12 cellular contexts compared by ENCODE assay signal in the genomic region with DNA sequence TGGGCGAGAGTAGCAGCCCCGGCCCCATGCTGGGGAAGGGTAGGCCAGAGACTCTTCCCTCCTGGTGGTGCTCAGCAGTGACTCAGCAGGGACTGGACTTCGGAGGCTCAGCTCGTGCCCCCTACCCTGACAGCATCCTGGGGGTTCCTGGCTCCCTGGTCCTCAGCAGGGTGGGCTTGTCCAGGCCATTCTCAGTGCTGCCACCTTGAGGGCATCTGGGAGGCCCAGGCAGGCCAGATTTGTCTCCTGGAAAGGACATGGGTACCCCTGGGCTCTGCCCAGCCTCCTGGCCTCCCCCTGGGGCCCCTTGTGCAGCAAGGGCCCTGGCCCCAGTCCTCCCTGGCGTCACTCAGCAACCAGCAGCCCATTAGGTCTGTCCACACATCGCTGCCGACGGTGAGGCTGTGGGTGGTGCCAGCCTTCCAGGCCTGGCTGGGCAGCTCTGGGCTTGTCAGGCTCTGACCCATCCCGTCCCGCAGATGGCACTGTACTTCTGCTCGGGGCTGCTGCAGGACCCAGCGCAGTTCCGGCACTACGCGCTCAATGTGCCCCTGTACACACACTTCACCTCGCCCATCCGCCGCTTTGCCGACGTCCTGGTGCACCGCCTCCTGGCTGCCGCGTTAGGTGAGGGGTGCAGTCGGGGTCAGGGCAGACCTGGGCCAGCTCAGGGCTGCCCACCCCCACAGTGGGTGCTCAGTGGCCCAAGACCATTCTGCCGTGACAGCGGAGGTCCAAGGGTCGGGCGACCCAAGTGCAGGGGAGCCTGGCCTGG. TPM values are rescaled to one million over a fixed set of nuclear protein-coding genes. Genes with fewer than 3 reads are reported as not detected.
DNase-seq lines count a peak whose midpoint lies in the region; ATAC-seq, FAIRE-seq and TF ChIP-seq lines count a peak whose summit lies in the region.
"Had no signal": no experiment of that assay in that cellular context is flagged by ENCODE, and none has a peak within 500 bp of the region (broad histone marks: within the 10 kb centered on the region; RNA-seq: fewer than 3 reads in every experiment).

No MANE protein-coding gene starts in this region.

- POLR2A ChIA-PET in HepG2 (lab: Yijun Ruan, JAX), result no interaction called here

- TF ChIP-seq POLR2A in HepG2 (IDR thresholded peaks at IDR 0.05; ENCODE audit: insufficient read depth in 1 of 2, low read depth in 2 of 2, low read length in 2 of 2), result no peak

- no peak overlapping the region for H2AFZ ChIP-seq in HepG2 (ENCODE audit: low read length)

- no peaks in the 10 kb centered on the region for H3K9me3 Mint-ChIP-seq in effector memory CD8-positive, alpha-beta T cell
- H3K9me3 Mint-ChIP-seq: activated T-helper 2 cell treated with anti-CD3 and anti-CD28 coated beads, Interferon-gamma antibody, Interleukin-2, Interleukin-4, amounts not matched to agents 10 μg/mL and 5 μg/mL and 100 μg/mL, durations not matched to agents 14 hours and 24 hours and 36 hours had no signal

- no peak overlapping the region for H3K4me3 Mint-ChIP-seq in effector memory CD8-positive, alpha-beta T cell

- no TSS peak for BruUV-seq in HepG2 (replicated peaks; lab: Mats Ljungman, UMichigan)

- no peak for FAIRE-seq in HepG2 (lab: Jason Lieb, UNC)
- FAIRE-seq: GM18507 had no signal

- WGBS in HepG2 (ENCODE audit: low lambda C conversion rate), result 95% methylated on average over 24 of the region's 28 CpGs

- H3K79me2 ChIP-seq in HepG2 (ENCODE audit: insufficient read depth, low read length), result no peaks in the 10 kb centered on the region

- no peaks in the 10 kb centered on the region; the same call in 1 of the 2 replicates for H3K36me3 ChIP-seq in BE2C
- H3K36me3 ChIP-seq in HepG2 (replicated peaks in 1 of 2; ENCODE audit: control insufficient read depth in 1 of 2, insufficient read depth in 2 of 2, low read length in 2 of 2), result 0 out of 5 replicates have a peak, but pooled peaks cover 0 to 6% of the 10 kb centered on the region in 2 experiments

- in situ Hi-C loops in GM13977 (cut with MboI; ENCODE audit: low pct_unique_long_range_greater_than_20kb, low sequenced_read_pairs, unreplicated experiment), result no loop called here
- in situ Hi-C loops in astrocyte of the cerebellum (cut with HindIII; ENCODE audit: low sequenced_read_pairs), result no loop called here
- in situ Hi-C loops in HepG2 (cut with HindIII; ENCODE audit: extremely low pct_ligation_motif_present, low pct_unique_long_range_greater_than_20kb), result no loop called here

- CTCF ChIA-PET in HepG2 (lab: Yijun Ruan, JAX; ENCODE audit: low intra/inter-chr PET ratio, low total read pairs), result no interaction called here

- peak; percentile 49 for ATAC-seq in HepG2
- ATAC-seq in effector memory CD8-positive, alpha-beta T cell (replicated peaks), result no peak
- ATAC-seq in GM21528 (IDR thresholded peaks at IDR 0.05; ENCODE audit: low FRiP score, unreplicated experiment), result no peak
- no peak for ATAC-seq in stimulated activated naive CD8-positive, alpha-beta T cell treated with anti-CD3 and anti-CD28 coated beads, Interleukin-15, Interleukin-2, amounts not matched to agents 100 U/mL and 50 U/mL, for 24 hours

- TF ChIP-seq RAD21 in HepG2 (CRISPR knock-in tag; IDR thresholded peaks at IDR 0.05), result no peak

- no peaks in the 10 kb centered on the region for H3K36me3 Mint-ChIP-seq in effector memory CD8-positive, alpha-beta T cell (ENCODE audit: insufficient read depth)

- H3K27ac Mint-ChIP-seq in effector memory CD8-positive, alpha-beta T cell, result peak overlapping the region in 1 of 2 donors; percentile 51
- H3K27ac Mint-ChIP-seq: activated T-helper 2 cell treated with anti-CD3 and anti-CD28 coated beads, Interferon-gamma antibody, Interleukin-2, Interleukin-4, amounts not matched to agents 10 μg/mL and 5 μg/mL and 100 μg/mL, durations not matched to agents 14 hours and 24 hours and 36 hours had no signal

- H3K27me3 Mint-ChIP-seq in effector memory CD8-positive, alpha-beta T cell, result no peaks in the 10 kb centered on the region

- no peak overlapping the region for H3K4me3 ChIP-seq in BE2C (ENCODE audit: low read depth, low read length)
- H3K4me3 ChIP-seq in astrocyte of the cerebellum (ENCODE audit: low read depth, low read length), result no peak overlapping the region
- H3K4me3 ChIP-seq in HepG2 (replicated peaks in 1 of 3; ENCODE audit: insufficient read depth in 1 of 3, low read depth in 2 of 3, low read length in 3 of 3), result no peak overlapping the region
- H3K4me3 ChIP-seq: skin epidermis, vagina had no signal

- peak; percentile 69 for TF ChIP-seq CTCF in BE2C (IDR thresholded peaks at IDR 0.05; ENCODE audit: low read depth, low read length)
- TF ChIP-seq CTCF in GM13977 (IDR thresholded peaks at IDR 0.05; ENCODE audit: extremely low read depth, insufficient read depth, missing control alignments), result peak; percentile 55
- peak; percentile 73 for TF ChIP-seq CTCF in astrocyte of the cerebellum (IDR thresholded peaks at IDR 0.05; ENCODE audit: low read depth, low read length, missing control alignments)
- TF ChIP-seq CTCF in HepG2 (CRISPR knock-in tag; IDR thresholded peaks at IDR 0.05), result peak; percentile 60

- no peaks in the 10 kb centered on the region for H3K9me3 ChIP-seq in BE2C
- no peaks in the 10 kb centered on the region for H3K9me3 ChIP-seq in HepG2 (ENCODE audit: low read length)
- H3K9me3 ChIP-seq: vagina had no signal

- no peaks in the 10 kb centered on the region for H3K4me1 Mint-ChIP-seq in effector memory CD8-positive, alpha-beta T cell (ENCODE audit: low read depth in 2 of 2)

- H3K4me1 ChIP-seq in BE2C (no peaks in the 10 kb centered on the region), HepG2 (ENCODE audit: insufficient read depth, low read length) (peaks cover 9% of the 10 kb centered on the region)
- H3K4me1 ChIP-seq: vagina had no signal

- H3K4me2 ChIP-seq in HepG2 (ENCODE audit: low read depth, low read length), result no peak overlapping the region

- H3K27me3 ChIP-seq in BE2C, result no peaks in the 10 kb centered on the region
- no peaks in the 10 kb centered on the region for H3K27me3 ChIP-seq in HepG2 (ENCODE audit: control insufficient read depth in 1 of 2, insufficient read depth in 2 of 2, low read length in 2 of 2)
- H3K27me3 ChIP-seq: vagina had no signal

- DNase-seq in BE2C (peak; percentile 62), GM13977 (ENCODE audit: low spot score) (no peak), astrocyte of the cerebellum (ENCODE audit: low read depth) (no peak), HepG2 (ENCODE audit: low spot score) (peak; percentile 35), COR-L47 (lab: John Stamatoyannopoulos, UW) (no peak)
- no peak for DNase-seq in effector memory CD8-positive, alpha-beta T cell
- DNase-seq in stimulated activated naive CD8-positive, alpha-beta T cell treated with anti-CD3 and anti-CD28 coated beads, Interleukin-15, Interleukin-2, amounts not matched to agents 100 U/mL and 50 U/mL, for 24 hours, result no peak

- intact Hi-C loops in HepG2 (cut with micrococcal nuclease; ENCODE audit: unreplicated experiment), result no loop called here

- no peak overlapping the region for H3K27ac ChIP-seq in HepG2 (ENCODE audit: extremely low read length, insufficient read depth, low read length)
- H3K27ac ChIP-seq: skin epidermis, vagina had no signal

- peaks cover 3% of the 10 kb centered on the region; the same call in 1 of the 2 replicates for H4K20me1 ChIP-seq in HepG2 (ENCODE audit: insufficient read depth, low read length)

- no peak overlapping the region for H3K9ac ChIP-seq in HepG2 (ENCODE audit: insufficient read depth, low read depth, low read length)

- no peak for TF ChIP-seq EP300 in HepG2 (IDR thresholded peaks at IDR 0.05; ENCODE audit: low read depth in 2 of 2, low read length in 2 of 2)
- TF ChIP-seq EP300 in HepG2 (CRISPR knock-in tag; IDR thresholded peaks at IDR 0.05; ENCODE audit: borderline replicate concordance), result no peak

TF ChIP-seq in HepG2, 621 proteins besides CTCF, POLR2A, EP300 and RAD21 (continues in another document):
- no peak for TF ChIP-seq IRF9 (CRISPR knock-in tag; IDR thresholded peaks at IDR 0.05; ENCODE audit: borderline replicate concordance)

RNA-seq across cellular contexts. Expression of gene ALPP, which starts 45.0 kb away (rescaled TPM):
- not detected for polyA plus RNA-seq in BE2C (2012; ENCODE audit: insufficient read depth, insufficient read length, low read depth)
- not detected in 2 replicates for total RNA-seq in HepG2 (2016; rRNA removed; fragmentation: Illumina TruSeq; extraction: Trizol)
- total RNA-seq in HepG2 (2016; cell fraction: cytosol; rRNA removed; fragmentation: Illumina TruSeq; extraction: Trizol; ENCODE audit: low read depth), result not detected in 2 replicates
- not detected in 2 replicates for total RNA-seq in HepG2 (2016; cell fraction: insoluble cytoplasmic fraction; rRNA removed; fragmentation: Illumina TruSeq; extraction: Trizol)
- total RNA-seq in HepG2 (2016; cell fraction: membrane; rRNA removed; fragmentation: Illumina TruSeq; extraction: Trizol), result not detected in 2 replicates
- total RNA-seq in HepG2 (2016; cell fraction: nucleus; rRNA removed; fragmentation: Illumina TruSeq; extraction: Trizol), result not detected in 2 replicates
- not detected in 2 replicates for polyA plus RNA-seq in HepG2 (2011; rRNA removed)
- polyA plus RNA-seq in HepG2 (2011; cell fraction: cytosol; rRNA removed), result not detected in 2 replicates
- not detected in 2 replicates for polyA plus RNA-seq in HepG2 (2011; cell fraction: nucleus; rRNA removed)
- not detected in 2 replicates for polyA plus RNA-seq in HepG2 (2012)
- not detected in 2 replicates for polyA plus RNA-seq in HepG2 (2016; cell fraction: cytosol; fragmentation: Illumina TruSeq; extraction: Trizol; ENCODE audit: low read depth)
- polyA plus RNA-seq in HepG2 (2016; cell fraction: insoluble cytoplasmic fraction; fragmentation: Illumina TruSeq; extraction: Trizol; ENCODE audit: low read depth), result not detected in 2 replicates
- not detected in 2 replicates for polyA plus RNA-seq in HepG2 (2016; cell fraction: membrane; fragmentation: Illumina TruSeq; extraction: Trizol; ENCODE audit: low read depth)
- not detected in 2 replicates for polyA plus RNA-seq in HepG2 (2016; cell fraction: nucleus; fragmentation: Illumina TruSeq; extraction: Trizol; ENCODE audit: insufficient read depth, low read depth)
- 1.1 TPM in 1 of 2 replicates, not detected in the other for polyA minus RNA-seq in HepG2 (2011; rRNA and poly(A)+ RNA removed; ENCODE audit: low replicate concordance)
- polyA minus RNA-seq in HepG2 (2011; cell fraction: cytosol; rRNA and poly(A)+ RNA removed), result not detected in 2 replicates
- not detected in 2 replicates for polyA minus RNA-seq in HepG2 (2011; cell fraction: nucleus; rRNA and poly(A)+ RNA removed)
- total RNA-seq: activated T-helper 2 cell treated with anti-CD3 and anti-CD28 coated beads, Interferon-gamma antibody, Interleukin-2, Interleukin-4, amounts not matched to agents 10 μg/mL and 5 μg/mL and 100 μg/mL, durations not matched to agents 14 hours and 24 hours and 36 hours; vagina had no signal

Comparison
In these comparisons a context has a peak if more than half of its experiments do, and no peak if none do; other contexts are left out.
1. DNase-seq: peak in BE2C (single experiment) and HepG2 (single experiment); none in GM13977 (single experiment), astrocyte of the cerebellum (single experiment), effector memory CD8-positive, alpha-beta T cell (0 of 3), COR-L47 (single experiment) and stimulated activated naive CD8-positive, alpha-beta T cell treated with anti-CD3 and anti-CD28 coated beads, Interleukin-15, Interleukin-2, amounts not matched to agents 100 U/mL and 50 U/mL, for 24 hours (single experiment).
2. Peak in every context shown above with its lines, with median percentiles within 50 percentile points of each other: CTCF ChIP-seq.